In genomic region chr15:96366526-96366877, GRCh38 we compare ENCODE assay signal across 16 cellular contexts. TPM values are rescaled to one million over a fixed set of nuclear protein-coding genes. Genes with fewer than 3 reads are reported as not detected.
"Had no signal": no experiment of that assay in that cellular context is flagged by ENCODE, and none has a peak within 500 bp of the region (broad histone marks: within the 10 kb centered on the region; RNA-seq: fewer than 3 reads in every experiment).

No MANE protein-coding gene starts in this region.

- H3K36me3 ChIP-seq: ovary had no signal

- H3K27me3 Mint-ChIP-seq: activated naive CD4-positive, alpha-beta T cell treated with anti-CD3 and anti-CD28 coated beads, Interleukin-2, amount 10 ng/mL, durations not matched to agents 7 days and 5 days had no signal

- H3K4me3 ChIP-seq: lung, mucosa of descending colon, ovary had no signal

- H3K27me3 ChIP-seq: ovary had no signal

- H3K4me1 Mint-ChIP-seq: activated B cell treated with CpG ODN at 0.5 μM for 24 hours; activated naive CD4-positive, alpha-beta T cell treated with anti-CD3 and anti-CD28 coated beads, Interleukin-2, amount 10 ng/mL, durations not matched to agents 7 days and 5 days; central memory CD8-positive, alpha-beta T cell had no signal

- FAIRE-seq: urothelium cell line had no signal

- ATAC-seq: mucosa of descending colon; naive thymus-derived CD8-positive, alpha-beta T cell; stimulated activated naive CD8-positive, alpha-beta T cell treated with anti-CD3 and anti-CD28 coated beads, Interleukin-15, amount 100 ng/mL, for 72 hours had no signal

- DNase-seq: activated B cell treated with CpG ODN at 0.5 μM for 24 hours; activated CD4-positive, alpha-beta T cell treated with anti-CD3 and anti-CD28 coated beads, Interleukin-2, amount 50 U/mL, for 1 hour; activated naive CD4-positive, alpha-beta T cell treated with anti-CD3 and anti-CD28 coated beads, Interleukin-2, amount 10 ng/mL, durations not matched to agents 7 days and 5 days; erythroblast; mucosa of descending colon; naive thymus-derived CD8-positive, alpha-beta T cell; ovary; stimulated activated CD4-positive, alpha-beta T cell treated with anti-CD3 and anti-CD28 coated beads, Interleukin-15, amount 100 ng/mL, for 24 hours; stimulated activated CD4-positive, alpha-beta T cell treated with anti-CD3 and anti-CD28 coated beads, Interleukin-4, amount 100 ng/mL, for 4 hours; stimulated activated naive CD8-positive, alpha-beta T cell treated with anti-CD3 and anti-CD28 coated beads, Interleukin-15, amount 100 ng/mL, for 72 hours had no signal

- H3K4me3 Mint-ChIP-seq: activated B cell treated with CpG ODN at 0.5 μM for 24 hours; activated naive CD4-positive, alpha-beta T cell treated with anti-CD3 and anti-CD28 coated beads, Interleukin-2, amount 10 ng/mL, durations not matched to agents 7 days and 5 days; central memory CD8-positive, alpha-beta T cell; dendritic cell treated with granulocyte-macrophage colony-stimulating factor and Interleukin-4, amounts not matched to agents 40 ng/mL and 50 ng/mL, for 4 days; naive thymus-derived CD8-positive, alpha-beta T cell; T-helper 1 cell treated with Interleukin-12 subunit alpha and Interleukin-12 subunit beta and Interleukin-4 antibody, amounts not matched to agents 30 μg/mL and 1 μg/mL, for 36 hours had no signal

- H3K27ac ChIP-seq: ovary had no signal

- H3K27ac Mint-ChIP-seq: activated B cell treated with CpG ODN at 0.5 μM for 24 hours; activated T-helper 2 cell treated with anti-CD3 and anti-CD28 coated beads, Interferon-gamma antibody, Interleukin-2, Interleukin-4, amounts not matched to agents 10 μg/mL and 5 μg/mL and 100 μg/mL, durations not matched to agents 14 hours and 24 hours and 36 hours; dendritic cell treated with granulocyte-macrophage colony-stimulating factor and Interleukin-4, amounts not matched to agents 40 ng/mL and 50 ng/mL, for 4 days; stimulated activated naive CD8-positive, alpha-beta T cell treated with anti-CD3 and anti-CD28 coated beads, Interleukin-15, amount 100 ng/mL, for 72 hours had no signal

- H3K9me3 ChIP-seq: mucosa of descending colon, ovary had no signal

- H3K9me3 Mint-ChIP-seq: activated B cell treated with CpG ODN at 0.5 μM for 24 hours; activated naive CD4-positive, alpha-beta T cell treated with anti-CD3 and anti-CD28 coated beads, Interleukin-2, amount 10 ng/mL, durations not matched to agents 7 days and 5 days; activated T-helper 2 cell treated with anti-CD3 and anti-CD28 coated beads, Interferon-gamma antibody, Interleukin-2, Interleukin-4, amounts not matched to agents 10 μg/mL and 5 μg/mL and 100 μg/mL, durations not matched to agents 14 hours and 24 hours and 36 hours; central memory CD8-positive, alpha-beta T cell; dendritic cell treated with granulocyte-macrophage colony-stimulating factor and Interleukin-4, amounts not matched to agents 40 ng/mL and 50 ng/mL, for 4 days had no signal

RNA-seq across cellular contexts. Expression of gene NR2F2, which starts 36.0 kb away (rescaled TPM):
- total RNA-seq: activated B cell treated with CpG ODN at 0.5 μM for 24 hours; activated T-helper 2 cell treated with anti-CD3 and anti-CD28 coated beads, Interferon-gamma antibody, Interleukin-2, Interleukin-4, amounts not matched to agents 10 μg/mL and 5 μg/mL and 100 μg/mL, durations not matched to agents 14 hours and 24 hours and 36 hours; naive thymus-derived CD8-positive, alpha-beta T cell had no signal
- polyA plus RNA-seq: naive thymus-derived CD8-positive, alpha-beta T cell had no signal
